ENCODE assay signal across 8 cellular contexts in genomic region chr6:36546958-36547645, GRCh38. TPM values are rescaled to one million over a fixed set of nuclear protein-coding genes. Genes with fewer than 3 reads are reported as not detected.
DNase-seq lines count a peak whose midpoint lies in the region; ATAC-seq, FAIRE-seq and TF ChIP-seq lines count a peak whose summit lies in the region.

STK38 (minus strand) TSS chr6:36547479; CDS start chr6:36540202, 7,277 bp downstream.

- peak within 1 kb of the TSS; percentile 74 to 98 (median 92) for H3K4me3 ChIP-seq in pancreas
- H3K4me3 ChIP-seq in thyroid gland (replicated peaks in 1 of 3), result peak within 1 kb of the TSS; percentile 89 to 100 (median 95)

- H3K36me3 ChIP-seq in pancreas, result no peaks in the 10 kb centered on the region
- no peaks in the 10 kb centered on the region for H3K36me3 ChIP-seq in thyroid gland

- no peaks in the 10 kb centered on the region for H3K9me3 ChIP-seq in pancreas
- H3K9me3 ChIP-seq in thyroid gland, result no peaks in the 10 kb centered on the region

- no peaks in the 10 kb centered on the region for H3K27me3 ChIP-seq in pancreas
- H3K27me3 ChIP-seq in thyroid gland, result no peaks in the 10 kb centered on the region

- H3K4me1 ChIP-seq in pancreas (peaks cover 0 to 30% (median 5%) of the 10 kb centered on the region in 3 donors), thyroid gland (peaks cover 8 to 25% of the 10 kb centered on the region in 2 donors)

- intact Hi-C loops in Right ventricle myocardium superior (cut with DNase I), result loop anchor here (5.0 kb wide), 1 partner anchor 45 kb away; the partner anchor contains the start of gene SRSF3
- intact Hi-C loops in pancreas (cut with DNase I), result no loop called here
- intact Hi-C loops in thyroid gland (cut with DNase I), result loop anchor here (10.0 kb wide), 1 partner anchor 112 kb away; no protein-coding TSS in a partner anchor

- ATAC-seq in HG02763 (IDR thresholded peaks at IDR 0.05; ENCODE audit: unreplicated experiment) (peak; percentile 77), Right ventricle myocardium superior (ENCODE audit: poor library complexity) (peak; percentile 98), pancreas (peak; percentile 94 to 99 (median 98))

- no peak for FAIRE-seq in pancreas (lab: Jason Lieb, UNC)

- 0 to 1% methylated on average over 50 to 51 of the region's 51 CpGs for WGBS in pancreas, 2 donors
- 0 to 1% methylated on average over 35 to 51 of the region's 51 CpGs for WGBS in thyroid gland, 2 donors

- TF ChIP-seq CTCF in pancreas (IDR thresholded peaks at IDR 0.05), result no peak
- TF ChIP-seq CTCF in thyroid gland (IDR thresholded peaks at IDR 0.05), result peak in 1 of 6 experiments; percentile 8

- H3K27ac ChIP-seq in pancreas (peak within 1 kb of the TSS; percentile 79 to 95 (median 88)), thyroid gland (peak within 1 kb of the TSS; percentile 91 to 94 (median 93))

- DNase-seq in NCI-H1417 treated with DMSO at 0.1 percent for 48 hours (lab: John Stamatoyannopoulos, UW), result peak; percentile 35
- DNase-seq in SW 1271 (lab: John Stamatoyannopoulos, UW), result peak; percentile 61 to 84
- peak; percentile 84 for DNase-seq in activated naive CD8-positive, alpha-beta T cell treated with anti-CD3 and anti-CD28 coated beads, Interleukin-2, amount 50 U/mL, for 16 hours (ENCODE audit: low read depth, low spot score)
- DNase-seq in Right ventricle myocardium superior, result peak; percentile 95
- DNase-seq in pancreas, result peak; percentile 88 to 99 (median 94)
- DNase-seq in thyroid gland, result peak; percentile 90 to 91

- TF ChIP-seq POLR2A in GM10847 (IDR thresholded peaks at IDR 0.05; ENCODE audit: extremely low read depth, insufficient read length) (peak; percentile 94), thyroid gland (IDR thresholded peaks at IDR 0.05) (peak; percentile 85 to 97)

RNA-seq across cellular contexts. Expression of gene STK38, which starts in this region (rescaled TPM):
- total RNA-seq in Right ventricle myocardium superior, result 21.2 TPM
- 10 to 100 TPM in 2 of 6 donors, 1 to 10 TPM in 4; 4.7 to 18.4 (median 6.9) TPM for total RNA-seq in pancreas
- 10 to 100 TPM; 10.1 to 16.7 TPM for polyA plus RNA-seq in pancreas
- 10 to 100 TPM; 11.9 to 21.9 (median 14.1) TPM for total RNA-seq in thyroid gland

Comparison
In these comparisons a context has a peak if more than half of its experiments do, and no peak if none do; other contexts are left out.
1. Peak in every context shown above with its lines: DNase-seq, ATAC-seq, H3K4me3 ChIP-seq and H3K27ac ChIP-seq.
2. DNase-seq: peak in every context shown above with its lines; median percentile 95 in Right ventricle myocardium superior; 94 in pancreas; 90 in thyroid gland; 84 in activated naive CD8-positive, alpha-beta T cell treated with anti-CD3 and anti-CD28 coated beads, Interleukin-2, amount 50 U/mL, for 16 hours; 72 in SW 1271; 35 in NCI-H1417 treated with DMSO at 0.1 percent for 48 hours.
3. intact Hi-C loops: an anchor here in Right ventricle myocardium superior (5.0 kb wide) and thyroid gland (10.0 kb wide); none called in pancreas.